Comparison of ENCODE assay signal across 16 cellular contexts in genomic region chr16:31402687-31403086, GRCh38. TPM values are rescaled to one million over a fixed set of nuclear protein-coding genes. Genes with fewer than 3 reads are reported as not detected.
DNase-seq lines count a peak whose midpoint lies in the region; ATAC-seq and TF ChIP-seq lines count a peak whose summit lies in the region.
"Had no signal": no experiment of that assay in that cellular context is flagged by ENCODE, and none has a peak within 500 bp of the region (broad histone marks: within the 10 kb centered on the region; RNA-seq: fewer than 3 reads in every experiment).

No MANE protein-coding gene starts in this region.

- dilution Hi-C loops in mammary epithelial cell (cut with HindIII; ENCODE audit: low sequenced_read_pairs) = no loop called here

- DNase-seq in Calu3 (peak; percentile 36), HT-29 (ENCODE audit: low spot score) (peak; percentile 17), mammary epithelial cell (peak; percentile 32), gastrocnemius medialis (no peak)
- DNase-seq: activated CD4-positive, alpha-beta T cell treated with anti-CD3 and anti-CD28 coated beads for 48 hours; activated T-cell treated with anti-CD3 and anti-CD28 coated beads, Interleukin-2, amount 50 U/mL, for 4 hours; H7; NCI-H1048; SHP77; substantia nigra; T-helper 9 cell had no signal

- no peak overlapping the region for H3K27ac Mint-ChIP-seq in Calu3 (ENCODE audit: unreplicated experiment)

- H3K27me3 ChIP-seq in mammary epithelial cell (ENCODE audit: insufficient read depth, low read length) (no peaks in the 10 kb centered on the region), gastrocnemius medialis (no peaks in the 10 kb centered on the region)

- peaks cover 6% of the 10 kb centered on the region for H3K9me3 Mint-ChIP-seq in Calu3 (ENCODE audit: low read depth, unreplicated experiment)

- H3K4me3 ChIP-seq in mammary epithelial cell (replicated peaks in 1 of 3; ENCODE audit: insufficient read depth in 1 of 3, low read depth in 2 of 3, low read length in 3 of 3) = no peak overlapping the region
- no peak overlapping the region for H3K4me3 ChIP-seq in gastrocnemius medialis

- BruUV-seq in Calu3 (replicated peaks; lab: Mats Ljungman, UMichigan) (no TSS peak), mammary epithelial cell (replicated peaks; lab: Mats Ljungman, UMichigan) (no TSS peak)

- TF ChIP-seq CTCF in Calu3 (IDR thresholded peaks at IDR 0.05; ENCODE audit: unreplicated experiment) (no peak), mammary epithelial cell (conservative IDR thresholded peaks at IDR 0.05 in 1 of 2, IDR thresholded peaks at IDR 0.05 in 1 of 2; ENCODE audit: extremely low read depth in 1 of 2, insufficient read depth in 1 of 2, low read depth in 1 of 2, low read length in 2 of 2) (no peak), gastrocnemius medialis (IDR thresholded peaks at IDR 0.05 in 4 of 5, conservative IDR thresholded peaks at IDR 0.05 in 1 of 5) (no peak)

- CTCF ChIA-PET in Calu3 (lab: Charles Lee) (no interaction called here), mammary epithelial cell (lab: Charles Lee; ENCODE audit: low non-redundant PET) (no interaction called here)

- H4K20me1 ChIP-seq in mammary epithelial cell (ENCODE audit: insufficient read depth, low read length) = no peaks in the 10 kb centered on the region

- H3K36me3 ChIP-seq in mammary epithelial cell (ENCODE audit: insufficient read depth, low read length) (no peaks in the 10 kb centered on the region), gastrocnemius medialis (no peaks in the 10 kb centered on the region)

- H3K4me2 ChIP-seq in mammary epithelial cell (ENCODE audit: insufficient read depth, low read depth, low read length) = no peak overlapping the region

- H3K9me3 ChIP-seq in mammary epithelial cell (replicated peaks; ENCODE audit: insufficient read depth, low read length) = peaks cover 4% of the 10 kb centered on the region
- H3K9me3 ChIP-seq in gastrocnemius medialis = no peaks in the 10 kb centered on the region

- WGBS in mammary epithelial cell (ENCODE audit: low coverage, missing lambda C conversion rate) = 64% methylated on average over 1 of the region's 1 CpG

- ATAC-seq in GM21528 (IDR thresholded peaks at IDR 0.05; ENCODE audit: low FRiP score, unreplicated experiment) (no peak), gastrocnemius medialis (no peak), HG03045 (IDR thresholded peaks at IDR 0.05; ENCODE audit: unreplicated experiment) (no peak)
- ATAC-seq: activated T-cell treated with anti-CD3 and anti-CD28 coated beads, Interleukin-2, amount 50 U/mL, for 4 hours had no signal

- H3K9ac ChIP-seq in mammary epithelial cell (ENCODE audit: insufficient read depth, low read length) = no peak overlapping the region

- H3K4me1 ChIP-seq in mammary epithelial cell (ENCODE audit: insufficient read depth, low read length) (no peaks in the 10 kb centered on the region), gastrocnemius medialis (no peaks in the 10 kb centered on the region)

- in situ Hi-C loops in mammary epithelial cell (cut with MboI; ENCODE audit: low sequenced_read_pairs in 2 of 2) = no loop called here
- in situ Hi-C loops in gastrocnemius medialis (cut with MboI; ENCODE audit: low sequenced_read_pairs in 4 of 4) = loop anchor here in 1 of 4 donors (25.0 kb wide), 1 partner anchor 190 kb away; the partner anchor contains the start of genes PYCARD, PYDC1 and TRIM72

- no peaks in the 10 kb centered on the region for H3K27me3 Mint-ChIP-seq in Calu3 (ENCODE audit: unreplicated experiment)

- intact Hi-C loops in Calu3 (cut with micrococcal nuclease; ENCODE audit: unreplicated experiment) (loop anchor here (2.0 kb wide), 1 partner anchor 16 kb away; no protein-coding TSS in a partner anchor), mammary epithelial cell (cut with micrococcal nuclease) (no loop called here), gastrocnemius medialis (cut with DNase I; ENCODE audit: low total_unique reads) (no loop called here)

- no peak overlapping the region for H2AFZ ChIP-seq in mammary epithelial cell (ENCODE audit: low read depth, low read length)

- no peaks in the 10 kb centered on the region for H3K79me2 ChIP-seq in mammary epithelial cell (ENCODE audit: insufficient read depth, low read length)

- H3K36me3 Mint-ChIP-seq in Calu3 (ENCODE audit: insufficient read depth, unreplicated experiment) = no peaks in the 10 kb centered on the region

- TF ChIP-seq POLR2A in gastrocnemius medialis (IDR thresholded peaks at IDR 0.05) = no peak

- peaks cover 13% of the 10 kb centered on the region for H3K4me1 Mint-ChIP-seq in Calu3 (ENCODE audit: low read depth, unreplicated experiment)
- H3K4me1 Mint-ChIP-seq: neural crest cell had no signal

- H3K27ac ChIP-seq in mammary epithelial cell (ENCODE audit: insufficient read depth, low read depth, low read length) (no peak overlapping the region), gastrocnemius medialis (no peak overlapping the region)

- H3K4me3 Mint-ChIP-seq in Calu3 (ENCODE audit: low read depth, unreplicated experiment) = no peak overlapping the region
- H3K4me3 Mint-ChIP-seq: activated T-cell treated with anti-CD3 and anti-CD28 coated beads, Interleukin-2, amount 50 U/mL, for 4 hours; neural crest cell had no signal

RNA-seq across cellular contexts. Expression of gene ITGAD, which starts 9.6 kb away (rescaled TPM):
- total RNA-seq in Calu3 (2022) = not detected in 2 replicates
- not detected in 2 replicates for total RNA-seq in HT-29 (2014; rRNA removed; shearing (Covaris generic))
- not detected for total RNA-seq in mammary epithelial cell
- polyA plus RNA-seq in mammary epithelial cell = not detected
- not detected for polyA minus RNA-seq in mammary epithelial cell
- not detected for total RNA-seq in gastrocnemius medialis
- total RNA-seq: H7, lung microvascular endothelial cell, neural crest cell had no signal
- polyA plus RNA-seq: BJ had no signal

RNA-seq across cellular contexts. Expression of gene COX6A2, which starts 25.5 kb away (rescaled TPM):
- total RNA-seq in Calu3 (2022) = not detected in 2 replicates
- total RNA-seq in HT-29 (2014; rRNA removed; shearing (Covaris generic)) = not detected in 2 replicates
- total RNA-seq in mammary epithelial cell = not detected
- not detected for polyA plus RNA-seq in mammary epithelial cell
- polyA minus RNA-seq in mammary epithelial cell = not detected
- total RNA-seq in gastrocnemius medialis = 1,000 to 10,000 TPM in 1 of 4 donors, 100 to 1,000 TPM in 3; 597 to 1,192 (median 930) TPM
- total RNA-seq: activated T-cell treated with anti-CD3 and anti-CD28 coated beads, Interleukin-2, amount 50 U/mL, for 4 hours; H7; lung microvascular endothelial cell; neural crest cell had no signal
- polyA plus RNA-seq: BJ had no signal

RNA-seq across cellular contexts. Expression of gene ZNF843, which starts 39.9 kb away (rescaled TPM):
- total RNA-seq in Calu3 (2022) = 0.17 TPM in 1 of 2 replicates, not detected in the other
- total RNA-seq in HT-29 (2014; rRNA removed; shearing (Covaris generic)) = not detected in 2 replicates
- total RNA-seq in mammary epithelial cell = under 1 TPM; 0.09 to 0.17 TPM
- 0.06 TPM for polyA plus RNA-seq in mammary epithelial cell
- polyA minus RNA-seq in mammary epithelial cell = not detected
- 1 to 10 TPM in 3 of 4 donors, under 1 TPM in 1; 0.65 to 3.0 (median 1.5) TPM for total RNA-seq in gastrocnemius medialis

RNA-seq across cellular contexts. Expression of gene ITGAX, which starts 47.7 kb away (rescaled TPM):
- total RNA-seq in Calu3 (2022) (1.6 and 3.9 TPM in 2 replicates), mammary epithelial cell (under 1 TPM in 1 of 2 donors, not detected in 1; 0.16 TPM), gastrocnemius medialis (under 1 TPM; 0.22 to 0.91 (median 0.56) TPM)
- 0.15 and 0.26 TPM in 2 replicates for total RNA-seq in HT-29 (2014; rRNA removed; shearing (Covaris generic))
- polyA plus RNA-seq in mammary epithelial cell = 0.25 TPM
- not detected for polyA minus RNA-seq in mammary epithelial cell
- total RNA-seq: neural crest cell had no signal
- polyA plus RNA-seq: BJ had no signal

RNA-seq across cellular contexts. Expression of gene ARMC5, which starts 56.6 kb away (rescaled TPM):
- total RNA-seq in Calu3 (2022) (13.2 and 13.6 TPM in 2 replicates), mammary epithelial cell (10 to 100 TPM in 1 of 2 donors, 1 to 10 TPM in 1; 8.7 to 10.7 TPM), gastrocnemius medialis (10 to 100 TPM; 13.9 to 24.3 (median 19.4) TPM)
- 31.0 and 33.1 TPM in 2 replicates for total RNA-seq in HT-29 (2014; rRNA removed; shearing (Covaris generic))
- polyA plus RNA-seq in mammary epithelial cell = 6.4 TPM
- polyA minus RNA-seq in mammary epithelial cell = 9.8 TPM

Comparison
In these comparisons a context has a peak if more than half of its experiments do, and no peak if none do; other contexts are left out.
1. DNase-seq: peak in Calu3 (single experiment), HT-29 (single experiment) and mammary epithelial cell (single experiment); none in gastrocnemius medialis (0 of 2).
2. RNA of gene COX6A2, which starts 25.5 kb away (total RNA-seq): 597 to 1,192 TPM in gastrocnemius medialis; not detected in Calu3, not detected in HT-29 and not detected in mammary epithelial cell; every median in the first group is over 100 times any median in the second.